In the genomic region with DNA sequence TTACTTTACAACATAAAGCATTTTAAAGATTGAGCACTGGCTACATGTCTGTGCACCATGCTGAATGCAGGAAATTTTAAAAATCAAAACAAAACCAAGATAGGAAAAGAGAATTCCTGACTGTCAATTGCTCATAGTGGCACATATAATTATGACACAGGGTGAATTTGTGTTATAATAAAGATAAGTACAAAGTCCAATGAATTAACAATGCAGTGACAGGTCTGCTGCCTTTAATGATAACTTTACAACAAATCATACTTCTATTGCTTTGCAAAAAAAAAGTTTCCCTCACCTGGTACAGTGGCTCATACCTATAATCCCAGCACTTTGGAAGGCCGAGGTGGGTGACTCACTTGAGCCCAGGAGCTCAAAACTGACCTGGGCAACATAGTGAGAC, we compare ENCODE assay signal across 32 cellular contexts.
DNase-seq lines count a peak whose midpoint lies in the region; ATAC-seq, FAIRE-seq and TF ChIP-seq lines count a peak whose summit lies in the region.
"Had no signal": no experiment of that assay in that cellular context is flagged by ENCODE, and none has a peak within 500 bp of the region (broad histone marks: within the 10 kb centered on the region; RNA-seq: fewer than 3 reads in every experiment).

No MANE protein-coding gene starts in this region.

- intact Hi-C loops in left colon (cut with DNase I, micrococcal nuclease), result no loop called here
- intact Hi-C loops in mucosa of descending colon (cut with DNase I, micrococcal nuclease), result no loop called here
- intact Hi-C loops in PC-9 (cut with micrococcal nuclease; ENCODE audit: unreplicated experiment), result no loop called here
- intact Hi-C loops in uterus (cut with DNase I; ENCODE audit: low total_unique reads), result no loop called here

- TF ChIP-seq CTCF in mucosa of descending colon (IDR thresholded peaks at IDR 0.05), result no peak
- no peak for TF ChIP-seq CTCF in PC-9 (conservative IDR thresholded peaks at IDR 0.05)
- TF ChIP-seq CTCF in uterus (IDR thresholded peaks at IDR 0.05), result no peak

- H3K4me2 ChIP-seq in PC-9, result no peak overlapping the region
- H3K4me2 ChIP-seq: A549; BLaER1; BLaER1 treated with 17β-estradiol and CSF1 and Interleukin-3, amounts not matched to agents 10 nM and 100 nM had no signal

- H3K79me2 ChIP-seq in PC-9 (ENCODE audit: low read depth), result no peaks in the 10 kb centered on the region

- H4K20me1 ChIP-seq in PC-9 (ENCODE audit: insufficient read depth), result no peaks in the 10 kb centered on the region
- H4K20me1 ChIP-seq: BLaER1; BLaER1 treated with 17β-estradiol and CSF1 and Interleukin-3, amounts not matched to agents 10 nM and 100 nM had no signal

- H3K36me3 ChIP-seq in mucosa of descending colon (ENCODE audit: low read depth) (no peaks in the 10 kb centered on the region), small intestine (ENCODE audit: control insufficient read depth in 2 of 2, insufficient read depth in 2 of 2, low read length in 2 of 2) (no peaks in the 10 kb centered on the region), PC-9 (ENCODE audit: low read depth) (no peaks in the 10 kb centered on the region), uterus (no peaks in the 10 kb centered on the region)
- H3K36me3 ChIP-seq: BE2C; BLaER1; BLaER1 treated with 17β-estradiol and CSF1 and Interleukin-3, amounts not matched to agents 10 nM and 100 nM had no signal

- H3K4me1 ChIP-seq in mucosa of descending colon (ENCODE audit: low read depth) (peaks cover 15% of the 10 kb centered on the region), small intestine (ENCODE audit: control insufficient read depth in 2 of 2, insufficient read depth in 1 of 2, low read depth in 1 of 2, low read length in 1 of 2) (no peaks in the 10 kb centered on the region), PC-9 (replicated peaks; ENCODE audit: insufficient read depth) (no peaks in the 10 kb centered on the region), uterus (no peaks in the 10 kb centered on the region)
- H3K4me1 ChIP-seq: A549; BE2C; BLaER1; BLaER1 treated with 17β-estradiol and CSF1 and Interleukin-3, amounts not matched to agents 10 nM and 100 nM; Caco-2 had no signal

- CTCF ChIA-PET in PC-9 (lab: Charles Lee), result no interaction called here

- H3F3A ChIP-seq in PC-9 (ENCODE audit: insufficient read depth, low read depth), result no peaks in the 10 kb centered on the region

- no peak for DNase-seq in left colon
- no peak for DNase-seq in mucosa of descending colon
- DNase-seq in small intestine, result peak; percentile 9
- DNase-seq in PC-9, result no peak
- DNase-seq in uterus, result no peak
- no peak for DNase-seq in NCI-H146 (lab: John Stamatoyannopoulos, UW)
- DNase-seq: 8988T; ACHN; AML-193; BE2C; C1 segment of cervical spinal cord; Caco-2; Calu3; CD4-positive, alpha-beta memory T cell; CD4-positive, alpha-beta T cell; CD4-positive, CD25-positive, alpha-beta regulatory T cell; CD8-positive, alpha-beta memory T cell; CD8-positive, alpha-beta T cell; DMS 273 treated with DMSO at 0.1 percent for 48 hours; DMS153; DMS53; DMS79; DMS79 treated with DMSO at 0.1 percent for 48 hours; DND-41; EL had no signal

- H3K27ac ChIP-seq in small intestine (ENCODE audit: low read depth in 1 of 2, low read length in 1 of 2), result no peak overlapping the region
- H3K27ac ChIP-seq in PC-9, result no peak overlapping the region
- no peak overlapping the region for H3K27ac ChIP-seq in uterus
- H3K27ac ChIP-seq: 22Rv1; A549; BLaER1; BLaER1 treated with 17β-estradiol and CSF1 and Interleukin-3, amounts not matched to agents 10 nM and 100 nM; C4-2B had no signal

- no peaks in the 10 kb centered on the region for H3K9me2 ChIP-seq in PC-9 (ENCODE audit: insufficient read depth)

- POLR2A ChIA-PET in PC-9 (lab: Charles Lee; ENCODE audit: unreplicated experiment), result no interaction called here

- TF ChIP-seq POLR2A in uterus (IDR thresholded peaks at IDR 0.05), result no peak

- H3K4me3 ChIP-seq in mucosa of descending colon, result no peak overlapping the region
- H3K4me3 ChIP-seq in small intestine (ENCODE audit: low read depth in 1 of 2, low read length in 2 of 2), result no peak overlapping the region
- H3K4me3 ChIP-seq in PC-9, result no peak overlapping the region
- H3K4me3 ChIP-seq in uterus, result no peak overlapping the region
- H3K4me3 ChIP-seq: A549; BLaER1; BLaER1 treated with 17β-estradiol and CSF1 and Interleukin-3, amounts not matched to agents 10 nM and 100 nM had no signal

- ATAC-seq in left colon (peak; percentile 86), mucosa of descending colon (peak; percentile 56)
- ATAC-seq: A549; CD8-positive, alpha-beta T cell had no signal

- WGBS in small intestine, 3 donors, result 0 to 63% (median 26%) methylated on average over 1 of the region's 1 CpG

- BruUV-seq in PC-9 (replicated peaks; lab: Mats Ljungman, UMichigan), result no TSS peak

- H3K27me3 ChIP-seq in small intestine (ENCODE audit: control insufficient read depth in 2 of 2, insufficient read depth in 2 of 2, low read length in 2 of 2), result no peaks in the 10 kb centered on the region
- H3K27me3 ChIP-seq in PC-9 (ENCODE audit: insufficient read depth, low read depth), result no peaks in the 10 kb centered on the region
- H3K27me3 ChIP-seq in uterus, result no peaks in the 10 kb centered on the region
- H3K27me3 ChIP-seq: BLaER1; BLaER1 treated with 17β-estradiol and CSF1 and Interleukin-3, amounts not matched to agents 10 nM and 100 nM had no signal

- no peak for FAIRE-seq in small intestine (lab: Jason Lieb, UNC)
- FAIRE-seq: A204.1, A549, D721Med had no signal

- no peak overlapping the region for H2AFZ ChIP-seq in PC-9

- H3K9me3 ChIP-seq in mucosa of descending colon (no peaks in the 10 kb centered on the region), small intestine (ENCODE audit: control insufficient read depth, low read depth) (no peaks in the 10 kb centered on the region), PC-9 (ENCODE audit: insufficient read depth, low read depth) (no peaks in the 10 kb centered on the region), uterus (no peaks in the 10 kb centered on the region)
- H3K9me3 ChIP-seq: A549, BE2C, BLaER1 had no signal
